ENCODE assay signal across 9 cellular contexts in the genomic region with DNA sequence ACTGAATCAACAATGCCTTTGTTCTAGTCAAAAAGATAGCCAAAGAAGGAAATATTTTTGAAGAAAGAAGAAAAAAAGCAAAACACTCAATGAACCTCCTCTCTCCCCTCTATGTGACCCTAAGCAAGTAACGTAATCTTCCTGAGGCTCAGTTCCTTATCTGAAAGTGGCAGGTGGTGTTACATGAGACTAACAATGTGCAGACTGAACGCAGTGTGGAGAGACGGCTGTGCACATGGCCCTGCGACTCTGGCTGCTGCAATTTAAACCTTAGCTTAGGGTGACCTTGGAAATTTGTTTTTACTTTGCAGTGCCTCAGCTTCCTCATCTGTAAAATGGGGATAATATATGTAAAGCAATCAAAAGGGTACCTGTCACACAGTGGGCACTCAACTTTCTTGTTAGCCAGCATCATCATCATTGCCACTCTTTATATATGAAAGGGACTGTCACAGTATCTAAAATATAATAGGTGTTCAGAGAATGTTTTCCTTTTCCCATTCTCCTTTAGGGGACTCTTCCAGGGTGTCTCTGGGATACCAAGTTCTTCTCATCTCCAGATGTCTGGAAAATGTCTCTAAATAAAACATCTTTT.
DNase-seq lines count a peak whose midpoint lies in the region; ATAC-seq and TF ChIP-seq lines count a peak whose summit lies in the region.
"Had no signal": no experiment of that assay in that cellular context is flagged by ENCODE, and none has a peak within 500 bp of the region (broad histone marks: within the 10 kb centered on the region; RNA-seq: fewer than 3 reads in every experiment).

No MANE protein-coding gene starts in this region.

- ATAC-seq in GM18498 (IDR thresholded peaks at IDR 0.05; ENCODE audit: unreplicated experiment): peak; percentile 58
- peak; percentile 67 for ATAC-seq in HG03159 (IDR thresholded peaks at IDR 0.05; ENCODE audit: unreplicated experiment)
- no peak for ATAC-seq in SK-N-SH treated with all-trans-retinoic acid at 6 μM for 48 hours
- ATAC-seq: activated naive CD4-positive, alpha-beta T cell treated with anti-CD3 and anti-CD28 coated beads, Interleukin-2, amount 50 U/mL, for 72 hours had no signal

- H3K4me1 ChIP-seq in adipocyte (ENCODE audit: control insufficient read depth, insufficient read depth, low read length) (peaks cover 78% of the 10 kb centered on the region), mesodermal cell (ENCODE audit: control insufficient read depth, insufficient read depth, low read length, poor library complexity, severe bottlenecking) (peaks cover 14% of the 10 kb centered on the region)

- 100% methylated on average over 3 of the region's 4 CpGs for WGBS in mesodermal cell (ENCODE audit: insufficient coverage in 2 of 2), 2 experiments

- no peak overlapping the region for H3K4me3 ChIP-seq in adipocyte (ENCODE audit: low read length)
- no peak overlapping the region for H3K4me3 ChIP-seq in mesodermal cell (ENCODE audit: extremely low read depth, insufficient read depth, low read length, poor library complexity, severe bottlenecking)

- no peaks in the 10 kb centered on the region for H3K27me3 ChIP-seq in adipocyte (replicated peaks; ENCODE audit: control insufficient read depth, insufficient read depth, low read length)

- H3K27ac ChIP-seq in mesodermal cell (ENCODE audit: low read depth, low read length, severe bottlenecking): peak overlapping the region; percentile 85

- H3K9me3 ChIP-seq in adipocyte (ENCODE audit: control insufficient read depth, low read length) (no peaks in the 10 kb centered on the region), mesodermal cell (ENCODE audit: control insufficient read depth, low read length) (peaks cover under 1% of the 10 kb centered on the region)

- no peak for DNase-seq in adipocyte (ENCODE audit: low read depth)
- no peak for DNase-seq in cerebellar cortex (ENCODE audit: low spot score)
- DNase-seq in hippocampal formation (lab: John Stamatoyannopoulos, UW): no peak
- no peak for DNase-seq in NK-92 treated with Interleukin-12 subunit alpha and Interleukin-12 subunit beta, amount 100 ng/mL, for 24 hours (lab: John Stamatoyannopoulos, UW)

- no peaks in the 10 kb centered on the region for H3K36me3 ChIP-seq in adipocyte (ENCODE audit: control insufficient read depth, insufficient read depth, low read length, severe bottlenecking)
- no peaks in the 10 kb centered on the region for H3K36me3 ChIP-seq in mesodermal cell (ENCODE audit: control insufficient read depth, insufficient read depth, low read length)

- H3K9ac ChIP-seq in adipocyte (ENCODE audit: low read length): peak overlapping the region; percentile 82

TF ChIP-seq in SK-N-SH treated with all-trans-retinoic acid at 6 μM for 48 hours, 23 proteins besides CTCF, POLR2A, EP300 and RAD21:
- TF ChIP-seq ZC3H10 (CRISPR knock-in tag; IDR thresholded peaks at IDR 0.05) (no peak), GLIS3 (CRISPR knock-in tag; IDR thresholded peaks at IDR 0.05) (no peak), PPARA (CRISPR knock-in tag; IDR thresholded peaks at IDR 0.05; ENCODE audit: borderline replicate concordance) (no peak), OSR1 (CRISPR knock-in tag; IDR thresholded peaks at IDR 0.05) (no peak), ZNF8 (CRISPR knock-in tag; IDR thresholded peaks at IDR 0.05) (no peak), BACH2 (CRISPR knock-in tag; IDR thresholded peaks at IDR 0.05; ENCODE audit: borderline replicate concordance) (no peak), ZNF70 (CRISPR knock-in tag; IDR thresholded peaks at IDR 0.05) (no peak), ZFP3 (CRISPR knock-in tag; IDR thresholded peaks at IDR 0.05) (no peak), ARNTL (CRISPR knock-in tag; IDR thresholded peaks at IDR 0.05; ENCODE audit: borderline replicate concordance, low read depth) (no peak), ESRRG (CRISPR knock-in tag; IDR thresholded peaks at IDR 0.05) (no peak), CSDC2 (CRISPR knock-in tag; IDR thresholded peaks at IDR 0.05) (no peak)
- TF ChIP-seq, protein P1, sequence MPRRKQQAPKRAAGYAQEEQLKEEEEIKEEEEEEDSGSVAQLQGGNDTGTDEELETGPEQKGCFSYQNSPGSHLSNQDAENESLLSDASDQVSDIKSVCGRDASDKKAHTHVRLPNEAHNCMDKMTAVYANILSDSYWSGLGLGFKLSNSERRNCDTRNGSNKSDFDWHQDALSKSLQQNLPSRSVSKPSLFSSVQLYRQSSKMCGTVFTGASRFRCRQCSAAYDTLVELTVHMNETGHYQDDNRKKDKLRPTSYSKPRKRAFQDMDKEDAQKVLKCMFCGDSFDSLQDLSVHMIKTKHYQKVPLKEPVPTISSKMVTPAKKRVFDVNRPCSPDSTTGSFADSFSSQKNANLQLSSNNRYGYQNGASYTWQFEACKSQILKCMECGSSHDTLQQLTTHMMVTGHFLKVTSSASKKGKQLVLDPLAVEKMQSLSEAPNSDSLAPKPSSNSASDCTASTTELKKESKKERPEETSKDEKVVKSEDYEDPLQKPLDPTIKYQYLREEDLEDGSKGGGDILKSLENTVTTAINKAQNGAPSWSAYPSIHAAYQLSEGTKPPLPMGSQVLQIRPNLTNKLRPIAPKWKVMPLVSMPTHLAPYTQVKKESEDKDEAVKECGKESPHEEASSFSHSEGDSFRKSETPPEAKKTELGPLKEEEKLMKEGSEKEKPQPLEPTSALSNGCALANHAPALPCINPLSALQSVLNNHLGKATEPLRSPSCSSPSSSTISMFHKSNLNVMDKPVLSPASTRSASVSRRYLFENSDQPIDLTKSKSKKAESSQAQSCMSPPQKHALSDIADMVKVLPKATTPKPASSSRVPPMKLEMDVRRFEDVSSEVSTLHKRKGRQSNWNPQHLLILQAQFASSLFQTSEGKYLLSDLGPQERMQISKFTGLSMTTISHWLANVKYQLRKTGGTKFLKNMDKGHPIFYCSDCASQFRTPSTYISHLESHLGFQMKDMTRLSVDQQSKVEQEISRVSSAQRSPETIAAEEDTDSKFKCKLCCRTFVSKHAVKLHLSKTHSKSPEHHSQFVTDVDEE (CRISPR knock-in tag; IDR thresholded peaks at IDR 0.05): no peak
- TF ChIP-seq, protein P2, sequence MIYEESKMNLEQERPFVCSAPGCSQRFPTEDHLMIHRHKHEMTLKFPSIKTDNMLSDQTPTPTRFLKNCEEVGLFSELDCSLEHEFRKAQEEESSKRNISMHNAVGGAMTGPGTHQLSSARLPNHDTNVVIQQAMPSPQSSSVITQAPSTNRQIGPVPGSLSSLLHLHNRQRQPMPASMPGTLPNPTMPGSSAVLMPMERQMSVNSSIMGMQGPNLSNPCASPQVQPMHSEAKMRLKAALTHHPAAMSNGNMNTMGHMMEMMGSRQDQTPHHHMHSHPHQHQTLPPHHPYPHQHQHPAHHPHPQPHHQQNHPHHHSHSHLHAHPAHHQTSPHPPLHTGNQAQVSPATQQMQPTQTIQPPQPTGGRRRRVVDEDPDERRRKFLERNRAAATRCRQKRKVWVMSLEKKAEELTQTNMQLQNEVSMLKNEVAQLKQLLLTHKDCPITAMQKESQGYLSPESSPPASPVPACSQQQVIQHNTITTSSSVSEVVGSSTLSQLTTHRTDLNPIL (CRISPR knock-in tag; IDR thresholded peaks at IDR 0.05; ENCODE audit: low read depth): no peak
- TF ChIP-seq, protein P3, sequence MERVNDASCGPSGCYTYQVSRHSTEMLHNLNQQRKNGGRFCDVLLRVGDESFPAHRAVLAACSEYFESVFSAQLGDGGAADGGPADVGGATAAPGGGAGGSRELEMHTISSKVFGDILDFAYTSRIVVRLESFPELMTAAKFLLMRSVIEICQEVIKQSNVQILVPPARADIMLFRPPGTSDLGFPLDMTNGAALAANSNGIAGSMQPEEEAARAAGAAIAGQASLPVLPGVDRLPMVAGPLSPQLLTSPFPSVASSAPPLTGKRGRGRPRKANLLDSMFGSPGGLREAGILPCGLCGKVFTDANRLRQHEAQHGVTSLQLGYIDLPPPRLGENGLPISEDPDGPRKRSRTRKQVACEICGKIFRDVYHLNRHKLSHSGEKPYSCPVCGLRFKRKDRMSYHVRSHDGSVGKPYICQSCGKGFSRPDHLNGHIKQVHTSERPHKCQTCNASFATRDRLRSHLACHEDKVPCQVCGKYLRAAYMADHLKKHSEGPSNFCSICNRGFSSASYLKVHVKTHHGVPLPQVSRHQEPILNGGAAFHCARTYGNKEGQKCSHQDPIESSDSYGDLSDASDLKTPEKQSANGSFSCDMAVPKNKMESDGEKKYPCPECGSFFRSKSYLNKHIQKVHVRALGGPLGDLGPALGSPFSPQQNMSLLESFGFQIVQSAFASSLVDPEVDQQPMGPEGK (CRISPR knock-in tag; IDR thresholded peaks at IDR 0.05; ENCODE audit: borderline replicate concordance): no peak
- TF ChIP-seq, protein P4, sequence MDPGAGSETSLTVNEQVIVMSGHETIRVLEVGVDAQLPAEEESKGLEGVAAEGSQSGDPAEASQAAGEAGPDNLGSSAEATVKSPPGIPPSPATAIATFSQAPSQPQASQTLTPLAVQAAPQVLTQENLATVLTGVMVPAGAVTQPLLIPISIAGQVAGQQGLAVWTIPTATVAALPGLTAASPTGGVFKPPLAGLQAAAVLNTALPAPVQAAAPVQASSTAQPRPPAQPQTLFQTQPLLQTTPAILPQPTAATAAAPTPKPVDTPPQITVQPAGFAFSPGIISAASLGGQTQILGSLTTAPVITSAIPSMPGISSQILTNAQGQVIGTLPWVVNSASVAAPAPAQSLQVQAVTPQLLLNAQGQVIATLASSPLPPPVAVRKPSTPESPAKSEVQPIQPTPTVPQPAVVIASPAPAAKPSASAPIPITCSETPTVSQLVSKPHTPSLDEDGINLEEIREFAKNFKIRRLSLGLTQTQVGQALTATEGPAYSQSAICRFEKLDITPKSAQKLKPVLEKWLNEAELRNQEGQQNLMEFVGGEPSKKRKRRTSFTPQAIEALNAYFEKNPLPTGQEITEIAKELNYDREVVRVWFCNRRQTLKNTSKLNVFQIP (CRISPR knock-in tag; IDR thresholded peaks at IDR 0.05; ENCODE audit: borderline replicate concordance, low read depth): no peak
- TF ChIP-seq, protein P5, sequence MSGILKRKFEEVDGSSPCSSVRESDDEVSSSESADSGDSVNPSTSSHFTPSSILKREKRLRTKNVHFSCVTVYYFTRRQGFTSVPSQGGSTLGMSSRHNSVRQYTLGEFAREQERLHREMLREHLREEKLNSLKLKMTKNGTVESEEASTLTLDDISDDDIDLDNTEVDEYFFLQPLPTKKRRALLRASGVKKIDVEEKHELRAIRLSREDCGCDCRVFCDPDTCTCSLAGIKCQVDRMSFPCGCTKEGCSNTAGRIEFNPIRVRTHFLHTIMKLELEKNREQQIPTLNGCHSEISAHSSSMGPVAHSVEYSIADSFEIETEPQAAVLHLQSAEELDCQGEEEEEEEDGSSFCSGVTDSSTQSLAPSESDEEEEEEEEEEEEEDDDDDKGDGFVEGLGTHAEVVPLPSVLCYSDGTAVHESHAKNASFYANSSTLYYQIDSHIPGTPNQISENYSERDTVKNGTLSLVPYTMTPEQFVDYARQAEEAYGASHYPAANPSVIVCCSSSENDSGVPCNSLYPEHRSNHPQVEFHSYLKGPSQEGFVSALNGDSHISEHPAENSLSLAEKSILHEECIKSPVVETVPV (CRISPR knock-in tag; IDR thresholded peaks at IDR 0.05): no peak
TF ChIP-seq in SK-N-SH treated with all-trans-retinoic acid at 6 μM for 48 hours: peak in this region for 0.
